11 cellular contexts compared by ENCODE assay signal in the genomic region with DNA sequence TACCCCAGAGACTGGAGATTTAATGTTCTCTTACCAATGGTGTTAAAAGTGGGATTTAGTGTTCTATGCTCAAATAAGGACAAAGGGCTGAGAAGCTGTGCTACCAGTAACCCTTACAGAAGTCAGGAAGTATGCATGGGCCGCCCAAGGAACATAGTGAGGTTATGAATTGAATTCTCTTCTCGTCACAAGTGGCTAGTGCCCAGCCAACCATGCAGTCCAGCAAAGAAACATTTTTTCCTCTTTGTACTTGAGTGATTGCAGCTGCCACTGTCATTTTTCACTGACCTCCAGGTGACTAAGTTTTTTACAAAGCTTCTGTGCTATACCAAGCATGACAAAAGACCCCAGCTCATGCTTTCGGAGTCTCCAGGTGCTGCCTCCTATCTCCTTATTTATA.
DNase-seq lines count a peak whose midpoint lies in the region; ATAC-seq and TF ChIP-seq lines count a peak whose summit lies in the region.
"Had no signal": no experiment of that assay in that cellular context is flagged by ENCODE, and none has a peak within 500 bp of the region (broad histone marks: within the 10 kb centered on the region; RNA-seq: fewer than 3 reads in every experiment).

No MANE protein-coding gene starts in this region.

- WGBS in IMR-90 (ENCODE audit: extremely low coverage in 2 of 2, insufficient read length in 1 of 2), 2 experiments = no CpG with 5 or more reads among the region's 3 CpGs

- no peak for TF ChIP-seq RAD21 in IMR-90 (IDR thresholded peaks at IDR 0.05; ENCODE audit: low read length)

- H3K27me3 Mint-ChIP-seq in effector memory CD8-positive, alpha-beta T cell = no peaks in the 10 kb centered on the region

- H3K4me3 Mint-ChIP-seq in effector memory CD8-positive, alpha-beta T cell = no peak overlapping the region

- H3K4me1 ChIP-seq in IMR-90 (ENCODE audit: control insufficient read depth, insufficient read depth, low read length) = no peaks in the 10 kb centered on the region
- H3K4me1 ChIP-seq: ascending aorta had no signal

- H4K5ac ChIP-seq in IMR-90 (ENCODE audit: low read depth, low read length) = no peak overlapping the region

- no peaks in the 10 kb centered on the region for H3K36me3 Mint-ChIP-seq in effector memory CD8-positive, alpha-beta T cell (ENCODE audit: insufficient read depth)

- no TSS peak for BruUV-seq in IMR-90 (replicated peaks; lab: Mats Ljungman, UMichigan)

- no peak overlapping the region for H4K91ac ChIP-seq in IMR-90 (ENCODE audit: insufficient read depth, low read depth, low read length)

- H3K27ac Mint-ChIP-seq in effector memory CD8-positive, alpha-beta T cell = no peak overlapping the region

- no peak for TF ChIP-seq CTCF in IMR-90 (conservative IDR thresholded peaks at IDR 0.05; ENCODE audit: low read depth, low read length)

- no peaks in the 10 kb centered on the region for H3K79me1 ChIP-seq in IMR-90 (ENCODE audit: low read depth in 1 of 2, low read length in 2 of 2)

- H3K36me3 ChIP-seq in IMR-90 (ENCODE audit: control insufficient read depth, insufficient read depth, low read length) = no peaks in the 10 kb centered on the region
- H3K36me3 ChIP-seq: ascending aorta had no signal

- peak; percentile 13 for DNase-seq in IMR-90
- peak; percentile 64 for DNase-seq in non-pigmented ciliary epithelial cell (ENCODE audit: low read depth)
- DNase-seq in NCI-H774 (lab: John Stamatoyannopoulos, UW) = no peak
- no peak for DNase-seq in effector memory CD8-positive, alpha-beta T cell
- DNase-seq in foreskin melanocyte = no peak
- no peak for DNase-seq in activated effector memory CD4-positive, alpha-beta T cell treated with Interleukin-2 at 50 U/mL for 16 hours
- DNase-seq: NCI-H1417 treated with DMSO at 0.1 percent for 48 hours; stimulated activated CD4-positive, alpha-beta T cell treated with anti-CD3 and anti-CD28 coated beads, Interleukin-2, amount 100 ng/mL, for 24 hours had no signal

- H3K4me3 ChIP-seq in IMR-90 (ENCODE audit: insufficient read depth, low read depth, low read length) = no peak overlapping the region
- H3K4me3 ChIP-seq: ascending aorta had no signal

- H3K27ac ChIP-seq in IMR-90 (ENCODE audit: insufficient read depth, low read length) = no peak overlapping the region

- H3K14ac ChIP-seq in IMR-90 (replicated peaks; ENCODE audit: low read depth, low read length) = no peak overlapping the region

- intact Hi-C loops in IMR-90 (cut with micrococcal nuclease) = no loop called here

- dilution Hi-C loops in IMR-90 (cut with HindIII; ENCODE audit: low sequenced_read_pairs, unreplicated experiment) = loop anchor here (25.0 kb wide), 1 partner anchor 750 kb away; no protein-coding TSS in a partner anchor

- H4K20me1 ChIP-seq in IMR-90 (ENCODE audit: insufficient read depth, low read length) = no peaks in the 10 kb centered on the region

- CTCF ChIA-PET in IMR-90 (lab: Yijun Ruan, JAX) = interaction anchor here (1.2 kb wide), 1 partner anchor 14 kb away, joined by 4 read pairs; no protein-coding TSS in a partner anchor

- no peak overlapping the region for H2AFZ ChIP-seq in IMR-90 (replicated peaks; ENCODE audit: low read length, poor library complexity)

- no peak overlapping the region for H3K9ac ChIP-seq in IMR-90 (ENCODE audit: low read depth, low read length)

- H3K9me3 ChIP-seq in IMR-90 (ENCODE audit: control insufficient read depth, insufficient read depth, low read length) = no peaks in the 10 kb centered on the region
- H3K9me3 ChIP-seq: ascending aorta had no signal

- no peaks in the 10 kb centered on the region for H3K9me3 Mint-ChIP-seq in effector memory CD8-positive, alpha-beta T cell

- H3K4me1 Mint-ChIP-seq in effector memory CD8-positive, alpha-beta T cell (ENCODE audit: low read depth in 2 of 2) = no peaks in the 10 kb centered on the region

- H3K4me2 ChIP-seq in IMR-90 (ENCODE audit: low read depth, low read length) = no peak overlapping the region

- H2BK20ac ChIP-seq in IMR-90 (ENCODE audit: low read depth, low read length) = no peak overlapping the region

- H2BK120ac ChIP-seq in IMR-90 (ENCODE audit: low read depth, low read length) = no peak overlapping the region

- H3K4ac ChIP-seq in IMR-90 (ENCODE audit: low read depth, low read length) = no peak overlapping the region

- ATAC-seq in GM18870 (IDR thresholded peaks at IDR 0.05; ENCODE audit: unreplicated experiment) = peak; percentile 80
- peak; percentile 89 for ATAC-seq in HG02588 (IDR thresholded peaks at IDR 0.05; ENCODE audit: unreplicated experiment)
- peak; percentile 44 for ATAC-seq in IMR-90 (ENCODE audit: low read depth)
- ATAC-seq in effector memory CD8-positive, alpha-beta T cell (replicated peaks) = no peak

- H3K56ac ChIP-seq in IMR-90 (ENCODE audit: extremely low read depth, insufficient read depth, low read length) = no peak overlapping the region

- POLR2A ChIA-PET in IMR-90 (lab: Charles Lee; ENCODE audit: unreplicated experiment) = no interaction called here

- in situ Hi-C loops in IMR-90 (cut with MboI; ENCODE audit: low sequenced_read_pairs) = no loop called here

- H3K23ac ChIP-seq in IMR-90 (ENCODE audit: low read depth, low read length) = no peak overlapping the region

- no peak overlapping the region for H2AK9ac ChIP-seq in IMR-90 (replicated peaks; ENCODE audit: low read depth, low read length, poor library complexity)

- no peak overlapping the region for H2AK5ac ChIP-seq in IMR-90 (ENCODE audit: low read depth, low read length)

- no peak overlapping the region for H4K8ac ChIP-seq in IMR-90 (ENCODE audit: low read depth in 2 of 2, low read length in 2 of 2)

- H3K27me3 ChIP-seq in IMR-90 (ENCODE audit: control insufficient read depth, insufficient read depth, low read length) = no peaks in the 10 kb centered on the region
- H3K27me3 ChIP-seq: ascending aorta had no signal

- no peaks in the 10 kb centered on the region for H3K9me1 ChIP-seq in IMR-90 (ENCODE audit: insufficient read depth, low read length)

- H3K18ac ChIP-seq in IMR-90 (ENCODE audit: low read depth, low read length) = no peak overlapping the region

- TF ChIP-seq POLR2A in IMR-90 (IDR thresholded peaks at IDR 0.05; ENCODE audit: low read depth, low read length) = no peak

- no peak overlapping the region for H2BK15ac ChIP-seq in IMR-90 (ENCODE audit: low read depth, low read length)

- no peak overlapping the region for H2BK5ac ChIP-seq in IMR-90 (ENCODE audit: low read depth, low read length, poor library complexity, severe bottlenecking)

TF ChIP-seq in IMR-90, 13 proteins besides CTCF, POLR2A, EP300 and RAD21:
- TF ChIP-seq RFX5 (IDR thresholded peaks at IDR 0.05; ENCODE audit: low read depth, low read length) (no peak), MXI1 (IDR thresholded peaks at IDR 0.05; ENCODE audit: borderline replicate concordance, low read depth, low read length) (no peak), SMC3 (IDR thresholded peaks at IDR 0.05; ENCODE audit: low read depth, low read length) (no peak), FOS (IDR thresholded peaks at IDR 0.05; ENCODE audit: low read depth, low read length) (no peak), NFE2L2 (IDR thresholded peaks at IDR 0.05; ENCODE audit: low read depth, low read length) (no peak), MAZ (IDR thresholded peaks at IDR 0.05; ENCODE audit: borderline replicate concordance, low read depth, low read length) (no peak), CEBPB (IDR thresholded peaks at IDR 0.05; ENCODE audit: low read depth, low read length) (no peak), CHD1 (IDR thresholded peaks at IDR 0.05; ENCODE audit: low read depth, low read length) (no peak), RCOR1 (IDR thresholded peaks at IDR 0.05; ENCODE audit: insufficient replicate concordance, low read length) (no peak)
- TF ChIP-seq, protein P1, sequence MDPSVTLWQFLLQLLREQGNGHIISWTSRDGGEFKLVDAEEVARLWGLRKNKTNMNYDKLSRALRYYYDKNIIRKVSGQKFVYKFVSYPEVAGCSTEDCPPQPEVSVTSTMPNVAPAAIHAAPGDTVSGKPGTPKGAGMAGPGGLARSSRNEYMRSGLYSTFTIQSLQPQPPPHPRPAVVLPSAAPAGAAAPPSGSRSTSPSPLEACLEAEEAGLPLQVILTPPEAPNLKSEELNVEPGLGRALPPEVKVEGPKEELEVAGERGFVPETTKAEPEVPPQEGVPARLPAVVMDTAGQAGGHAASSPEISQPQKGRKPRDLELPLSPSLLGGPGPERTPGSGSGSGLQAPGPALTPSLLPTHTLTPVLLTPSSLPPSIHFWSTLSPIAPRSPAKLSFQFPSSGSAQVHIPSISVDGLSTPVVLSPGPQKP (IDR thresholded peaks at IDR 0.05; ENCODE audit: borderline replicate concordance, low read depth, low read length) = no peak
- TF ChIP-seq, protein P2, sequence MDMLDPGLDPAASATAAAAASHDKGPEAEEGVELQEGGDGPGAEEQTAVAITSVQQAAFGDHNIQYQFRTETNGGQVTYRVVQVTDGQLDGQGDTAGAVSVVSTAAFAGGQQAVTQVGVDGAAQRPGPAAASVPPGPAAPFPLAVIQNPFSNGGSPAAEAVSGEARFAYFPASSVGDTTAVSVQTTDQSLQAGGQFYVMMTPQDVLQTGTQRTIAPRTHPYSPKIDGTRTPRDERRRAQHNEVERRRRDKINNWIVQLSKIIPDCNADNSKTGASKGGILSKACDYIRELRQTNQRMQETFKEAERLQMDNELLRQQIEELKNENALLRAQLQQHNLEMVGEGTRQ (IDR thresholded peaks at IDR 0.05; ENCODE audit: low read depth, low read length) = no peak

Comparison
In these comparisons a context has a peak if more than half of its experiments do, and no peak if none do; other contexts are left out.
1. DNase-seq: peak in IMR-90 (single experiment) and non-pigmented ciliary epithelial cell (single experiment); none in NCI-H774 (single experiment), effector memory CD8-positive, alpha-beta T cell (0 of 3), foreskin melanocyte (single experiment) and activated effector memory CD4-positive, alpha-beta T cell treated with Interleukin-2 at 50 U/mL for 16 hours (single experiment).